9 cellular contexts compared by ENCODE assay signal in the genomic region with DNA sequence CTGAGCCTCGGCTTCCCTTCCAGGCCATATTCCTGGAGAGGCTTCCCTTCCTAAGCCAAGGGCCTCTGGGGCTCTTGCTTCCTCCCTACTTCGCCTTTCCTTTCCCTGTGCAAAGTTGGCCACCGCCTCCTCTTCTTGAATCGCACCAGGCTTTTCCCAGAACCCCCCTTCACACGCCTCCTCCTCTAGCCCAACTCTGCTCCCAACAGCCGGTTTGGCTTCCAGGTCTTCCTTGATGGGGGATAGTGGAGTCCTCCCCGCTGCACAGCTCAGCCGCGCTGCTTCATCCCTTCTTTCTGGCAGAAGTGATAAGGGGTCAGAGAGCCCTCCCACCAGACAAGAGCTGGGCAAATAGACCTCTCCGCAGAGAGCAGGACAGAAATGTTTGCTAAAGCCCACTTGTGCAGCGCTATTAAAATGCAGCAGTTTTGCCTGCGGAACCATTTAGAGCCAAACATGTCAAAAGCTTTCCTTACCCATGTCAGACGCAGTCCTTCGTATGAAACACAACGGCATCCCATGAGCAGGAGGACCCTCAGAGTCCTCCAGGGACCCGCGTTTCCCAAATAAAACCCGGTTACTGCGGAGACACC. TPM values are rescaled to one million over a fixed set of nuclear protein-coding genes. Genes with fewer than 3 reads are reported as not detected.
DNase-seq lines count a peak whose midpoint lies in the region; ATAC-seq and TF ChIP-seq lines count a peak whose summit lies in the region.
"Had no signal": no experiment of that assay in that cellular context is flagged by ENCODE, and none has a peak within 500 bp of the region (broad histone marks: within the 10 kb centered on the region; RNA-seq: fewer than 3 reads in every experiment).

No MANE protein-coding gene starts in this region.

- H3K9me3 Mint-ChIP-seq in T-helper 2 cell treated with Interferon-gamma antibody and Interleukin-4, amounts not matched to agents 5 μg/mL and 100 μg/mL, for 36 hours: no peaks in the 10 kb centered on the region
- peaks cover 3% of the 10 kb centered on the region for H3K9me3 Mint-ChIP-seq in activated B cell treated with CpG ODN at 0.5 μM for 24 hours

- peaks cover 65% of the 10 kb centered on the region for H3K27me3 ChIP-seq in hepatocyte
- peaks cover 57% of the 10 kb centered on the region for H3K27me3 ChIP-seq in skeletal muscle satellite cell (ENCODE audit: control insufficient read depth, insufficient read depth, low read length)
- H3K27me3 ChIP-seq in SJCRH30: no peaks in the 10 kb centered on the region

- H3K36me3 ChIP-seq in hepatocyte (replicated peaks; ENCODE audit: insufficient read depth, low read depth) (no peaks in the 10 kb centered on the region), skeletal muscle satellite cell (ENCODE audit: insufficient read depth, low read length) (no peaks in the 10 kb centered on the region), SJCRH30 (no peaks in the 10 kb centered on the region)

- no peaks in the 10 kb centered on the region for H3K9me2 ChIP-seq in hepatocyte (replicated peaks; ENCODE audit: insufficient read depth)

- DNase-seq in T-helper 2 cell treated with Interferon-gamma antibody and Interleukin-4, amounts not matched to agents 5 μg/mL and 100 μg/mL, for 36 hours (ENCODE audit: low spot score): no peak
- no peak for DNase-seq in T-helper 2 cell
- no peak for DNase-seq in activated B cell treated with CpG ODN at 0.5 μM for 24 hours
- DNase-seq in hepatocyte (ENCODE audit: low spot score): no peak
- no peak for DNase-seq in GM13976 (ENCODE audit: low spot score)
- DNase-seq in SJCRH30: no peak
- DNase-seq: hippocampal formation had no signal

- intact Hi-C loops in activated B cell treated with CpG ODN at 0.5 μM for 24 hours (cut with micrococcal nuclease): no loop called here

- in situ Hi-C loops in GM13976 (cut with MboI; ENCODE audit: low sequenced_read_pairs, unreplicated experiment): no loop called here

- H3K9me3 ChIP-seq in hepatocyte (ENCODE audit: low read depth): no peaks in the 10 kb centered on the region
- no peaks in the 10 kb centered on the region for H3K9me3 ChIP-seq in skeletal muscle satellite cell (replicated peaks; ENCODE audit: low read length)
- H3K9me3 ChIP-seq in SJCRH30 (replicated peaks): no peaks in the 10 kb centered on the region

- H3K27me3 Mint-ChIP-seq in T-helper 2 cell treated with Interferon-gamma antibody and Interleukin-4, amounts not matched to agents 5 μg/mL and 100 μg/mL, for 36 hours (ENCODE audit: low read depth): peaks cover 56% of the 10 kb centered on the region
- peaks cover 54% of the 10 kb centered on the region for H3K27me3 Mint-ChIP-seq in activated B cell treated with CpG ODN at 0.5 μM for 24 hours

- H4K20me1 ChIP-seq in hepatocyte (ENCODE audit: insufficient read depth, poor library complexity, severe bottlenecking): no peaks in the 10 kb centered on the region

- no peak overlapping the region for H3K27ac ChIP-seq in hepatocyte
- no peak overlapping the region for H3K27ac ChIP-seq in SJCRH30

- H3K9ac ChIP-seq in skeletal muscle satellite cell (ENCODE audit: low read depth, low read length): no peak overlapping the region

- POLR2A ChIA-PET in activated B cell treated with CpG ODN at 0.5 μM for 24 hours (lab: Charles Lee): interaction anchor here (0.6 kb wide), 2 partner anchors 16 to 298 kb away, joined by 4 to 8 read pairs; no protein-coding TSS in a partner anchor

- H3K4me1 ChIP-seq in hepatocyte (ENCODE audit: insufficient read depth) (peaks cover 11% of the 10 kb centered on the region), skeletal muscle satellite cell (ENCODE audit: control insufficient read depth, insufficient read depth, low read length) (peaks cover 4% of the 10 kb centered on the region), SJCRH30 (peaks cover 4% of the 10 kb centered on the region; the same call in 1 of the 2 replicates)

- H2AFZ ChIP-seq in hepatocyte: no peak overlapping the region

- H3K4me3 ChIP-seq in hepatocyte (no peak overlapping the region), skeletal muscle satellite cell (ENCODE audit: low read length) (no peak overlapping the region), SJCRH30 (no peak overlapping the region)

- no peaks in the 10 kb centered on the region for H3K4me1 Mint-ChIP-seq in T-helper 2 cell treated with Interferon-gamma antibody and Interleukin-4, amounts not matched to agents 5 μg/mL and 100 μg/mL, for 36 hours (ENCODE audit: low read depth)
- H3K4me1 Mint-ChIP-seq in activated B cell treated with CpG ODN at 0.5 μM for 24 hours: peaks cover 11% of the 10 kb centered on the region

- no peaks in the 10 kb centered on the region for H3K36me3 Mint-ChIP-seq in T-helper 2 cell treated with Interferon-gamma antibody and Interleukin-4, amounts not matched to agents 5 μg/mL and 100 μg/mL, for 36 hours (ENCODE audit: low read depth)
- H3K36me3 Mint-ChIP-seq in activated B cell treated with CpG ODN at 0.5 μM for 24 hours (ENCODE audit: low read depth): no peaks in the 10 kb centered on the region

- CTCF ChIA-PET in activated B cell treated with CpG ODN at 0.5 μM for 24 hours (lab: Charles Lee): no interaction called here

- H3K4me2 ChIP-seq in hepatocyte (peak overlapping the region; percentile 91), skeletal muscle satellite cell (ENCODE audit: low read length) (peak overlapping the region; percentile 69)

- H3K27ac Mint-ChIP-seq in T-helper 2 cell treated with Interferon-gamma antibody and Interleukin-4, amounts not matched to agents 5 μg/mL and 100 μg/mL, for 36 hours: no peak overlapping the region
- H3K27ac Mint-ChIP-seq in activated B cell treated with CpG ODN at 0.5 μM for 24 hours: no peak overlapping the region

- TF ChIP-seq CTCF in activated B cell treated with CpG ODN at 0.5 μM for 24 hours (IDR thresholded peaks at IDR 0.05) (no peak), hepatocyte (IDR thresholded peaks at IDR 0.05; ENCODE audit: poor library complexity) (no peak), GM13976 (IDR thresholded peaks at IDR 0.05; ENCODE audit: borderline replicate concordance, control extremely low read depth, extremely low read depth, insufficient read depth, missing control alignments) (no peak)

- WGBS in hepatocyte (ENCODE audit: low lambda C conversion rate, missing lambda C conversion rate): 23% methylated on average over 18 of the region's 19 CpGs

- ATAC-seq in activated B cell treated with CpG ODN at 0.5 μM for 24 hours (ENCODE audit: low read depth): no peak
- no peak for ATAC-seq in GM18517 (IDR thresholded peaks at IDR 0.05; ENCODE audit: unreplicated experiment)

- H3K79me2 ChIP-seq in hepatocyte: no peaks in the 10 kb centered on the region

- H3K4me3 Mint-ChIP-seq in T-helper 2 cell treated with Interferon-gamma antibody and Interleukin-4, amounts not matched to agents 5 μg/mL and 100 μg/mL, for 36 hours: peak overlapping the region; percentile 58
- H3K4me3 Mint-ChIP-seq in activated B cell treated with CpG ODN at 0.5 μM for 24 hours: peak overlapping the region; percentile 61

RNA-seq across cellular contexts. Expression of gene SNORC, which starts 56.5 kb away (rescaled TPM):
- total RNA-seq in activated B cell treated with CpG ODN at 0.5 μM for 24 hours (0.88 and 2.1 TPM in 2 replicates), hepatocyte (1.4 and 2.2 TPM in 2 replicates)
- 5.9 and 7.5 TPM in 2 replicates for polyA plus RNA-seq in hepatocyte
- total RNA-seq in skeletal muscle satellite cell (2012; rRNA removed): 0.66 and 0.76 TPM in 2 replicates
- 0.33 and 0.75 TPM in 2 replicates for total RNA-seq in SJCRH30 (2014; rRNA removed; shearing (Covaris generic))
